Comparison of ENCODE assay signal across 22 cellular contexts in the genomic region with DNA sequence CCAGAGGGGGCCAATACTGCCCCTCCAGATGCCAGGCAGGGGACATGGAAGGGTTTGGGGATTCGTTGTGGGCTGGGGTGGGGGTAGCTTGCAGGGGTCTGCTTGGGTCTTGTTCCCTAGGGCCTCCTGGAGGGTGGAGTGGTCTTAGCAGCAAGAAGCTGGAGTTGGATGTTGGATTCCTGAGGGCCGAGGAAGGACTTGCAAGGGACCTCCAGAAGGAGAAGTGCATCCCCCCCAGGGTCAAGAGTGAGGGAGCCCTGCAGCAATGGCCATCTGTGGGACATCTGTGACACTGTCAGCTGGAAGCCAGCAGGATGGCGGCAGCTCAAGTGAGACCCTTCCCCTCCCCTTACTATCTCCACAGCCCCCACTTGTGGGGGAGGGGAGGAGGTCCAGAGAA. TPM values are rescaled to one million over a fixed set of nuclear protein-coding genes. Genes with fewer than 3 reads are reported as not detected.
DNase-seq lines count a peak whose midpoint lies in the region; ATAC-seq, FAIRE-seq and TF ChIP-seq lines count a peak whose summit lies in the region.
"Had no signal": no experiment of that assay in that cellular context is flagged by ENCODE, and none has a peak within 500 bp of the region (broad histone marks: within the 10 kb centered on the region; RNA-seq: fewer than 3 reads in every experiment).

No MANE protein-coding gene starts in this region.

- H3K4me3 ChIP-seq in Caco-2 (ENCODE audit: low read depth, low read length) (no peak overlapping the region), gastroesophageal sphincter (no peak overlapping the region), uterus (no peak overlapping the region)

- no peaks in the 10 kb centered on the region for H3K27me3 Mint-ChIP-seq in Caco-2 (ENCODE audit: insufficient read depth, unreplicated experiment)
- H3K27me3 Mint-ChIP-seq in stimulated activated memory B cell treated with anti-CD40 and anti-IgM and Interleukin-4, amounts not matched to agents 10 μg/mL and 1 μg/mL and 100 μg/mL, for 72 hours: peaks cover 43% of the 10 kb centered on the region

- no peak overlapping the region for H3K4me3 Mint-ChIP-seq in Caco-2 (ENCODE audit: unreplicated experiment)
- no peak overlapping the region for H3K4me3 Mint-ChIP-seq in stimulated activated memory B cell treated with anti-CD40 and anti-IgM and Interleukin-4, amounts not matched to agents 10 μg/mL and 1 μg/mL and 100 μg/mL, for 72 hours
- H3K4me3 Mint-ChIP-seq: CD8-positive, alpha-beta memory T cell; HFFc6 had no signal

- ATAC-seq in gastroesophageal sphincter (no peak), GM19324 (IDR thresholded peaks at IDR 0.05; ENCODE audit: low FRiP score, unreplicated experiment) (no peak)
- no peak for ATAC-seq in stimulated activated memory B cell treated with anti-CD40 and anti-IgM and Interleukin-4, amounts not matched to agents 10 μg/mL and 1 μg/mL and 100 μg/mL, for 72 hours

- H3K36me3 ChIP-seq in Caco-2 (ENCODE audit: control insufficient read depth, insufficient read depth, low read length) (no peaks in the 10 kb centered on the region), gastroesophageal sphincter (no peaks in the 10 kb centered on the region), uterus (no peaks in the 10 kb centered on the region)

- peak; percentile 51 for FAIRE-seq in HTR-8/SVneo (lab: Jason Lieb, UNC)
- FAIRE-seq: RCC 7860 had no signal

- H3K4me1 Mint-ChIP-seq in Caco-2 (ENCODE audit: low read depth, unreplicated experiment): peaks cover 37% of the 10 kb centered on the region
- H3K4me1 Mint-ChIP-seq in stimulated activated memory B cell treated with anti-CD40 and anti-IgM and Interleukin-4, amounts not matched to agents 10 μg/mL and 1 μg/mL and 100 μg/mL, for 72 hours: peaks cover 7% of the 10 kb centered on the region

- H3K9me3 Mint-ChIP-seq in Caco-2 (ENCODE audit: unreplicated experiment): peaks cover 21% of the 10 kb centered on the region
- H3K9me3 Mint-ChIP-seq in stimulated activated memory B cell treated with anti-CD40 and anti-IgM and Interleukin-4, amounts not matched to agents 10 μg/mL and 1 μg/mL and 100 μg/mL, for 72 hours: peaks cover 3% of the 10 kb centered on the region
- H3K9me3 Mint-ChIP-seq: CD8-positive, alpha-beta memory T cell had no signal

- no peaks in the 10 kb centered on the region for H3K27me3 ChIP-seq in Caco-2 (replicated peaks; ENCODE audit: control insufficient read depth, insufficient read depth, low read length)
- H3K27me3 ChIP-seq in gastroesophageal sphincter: no peaks in the 10 kb centered on the region
- no peaks in the 10 kb centered on the region for H3K27me3 ChIP-seq in uterus

- TF ChIP-seq POLR2A in gastroesophageal sphincter (IDR thresholded peaks at IDR 0.05): no peak
- no peak for TF ChIP-seq POLR2A in uterus (IDR thresholded peaks at IDR 0.05)

- peak overlapping the region; percentile 34 for H3K27ac Mint-ChIP-seq in Caco-2 (ENCODE audit: unreplicated experiment)
- H3K27ac Mint-ChIP-seq in stimulated activated memory B cell treated with anti-CD40 and anti-IgM and Interleukin-4, amounts not matched to agents 10 μg/mL and 1 μg/mL and 100 μg/mL, for 72 hours: peak overlapping the region; percentile 30
- H3K27ac Mint-ChIP-seq: HFFc6 had no signal

- DNase-seq in Caco-2 (no peak), HTR-8/SVneo (ENCODE audit: insufficient read length, low spot score) (no peak), uterus (no peak)
- no peak for DNase-seq in activated effector memory CD4-positive, alpha-beta T cell treated with Interleukin-2 at 50 U/mL for 16 hours
- DNase-seq: ACHN; C1 segment of cervical spinal cord; CD8-positive, alpha-beta memory T cell; DMS 273 treated with DMSO at 0.1 percent for 48 hours; DND-41; HFFc6; NCI-H1417; NCI-H187; NCI-H2107; NCI-H510A; NCI-H748 treated with DMSO at 0.1 percent for 48 hours; NK-92 treated with Interleukin-12 subunit alpha and Interleukin-12 subunit beta, amount 100 ng/mL, for 24 hours; SHP77 had no signal

- H3K9me3 ChIP-seq in Caco-2 (peaks cover 6% of the 10 kb centered on the region), gastroesophageal sphincter (no peaks in the 10 kb centered on the region), uterus (no peaks in the 10 kb centered on the region)

- TF ChIP-seq CTCF in Caco-2 (IDR thresholded peaks at IDR 0.05; ENCODE audit: insufficient read depth in 1 of 2, low read depth in 1 of 2, low read length in 1 of 2, severe bottlenecking in 1 of 2, unreplicated experiment in 1 of 2): no peak
- TF ChIP-seq CTCF in gastroesophageal sphincter (IDR thresholded peaks at IDR 0.05): no peak
- no peak for TF ChIP-seq CTCF in uterus (IDR thresholded peaks at IDR 0.05)

- WGBS in gastroesophageal sphincter (ENCODE audit: low coverage in 1 of 2), 2 donors: 75% methylated on average over 3 of the region's 3 CpGs; no CpG with 5 or more reads in 1 of the 2 donors

- H3K4me1 ChIP-seq in Caco-2 (peaks cover 29% of the 10 kb centered on the region), gastroesophageal sphincter (peaks cover 19 to 63% (median 38%) of the 10 kb centered on the region in 3 donors), uterus (peaks cover 0 to 8% of the 10 kb centered on the region in 2 donors)

- peaks cover 23% of the 10 kb centered on the region for H3K36me3 Mint-ChIP-seq in Caco-2 (ENCODE audit: insufficient read depth, unreplicated experiment)
- H3K36me3 Mint-ChIP-seq in stimulated activated memory B cell treated with anti-CD40 and anti-IgM and Interleukin-4, amounts not matched to agents 10 μg/mL and 1 μg/mL and 100 μg/mL, for 72 hours: no peaks in the 10 kb centered on the region
- H3K36me3 Mint-ChIP-seq: CD8-positive, alpha-beta memory T cell had no signal

- no TSS peak for BruUV-seq in Caco-2 (replicated peaks; lab: Mats Ljungman, UMichigan)

- CTCF ChIA-PET in Caco-2 (lab: Charles Lee): interaction anchor here (0.5 to 1.6 kb wide), 3 partner anchors 43 to 321 kb away, joined by 3 to 9 read pairs (median 3); no protein-coding TSS in a partner anchor

- no peak for TF ChIP-seq EP300 in gastroesophageal sphincter (IDR thresholded peaks at IDR 0.05)

- intact Hi-C loops in Caco-2 (cut with micrococcal nuclease; ENCODE audit: unreplicated experiment) (loop anchor here (5.0 kb wide), 1 partner anchor 112 kb away; no protein-coding TSS in a partner anchor), uterus (cut with DNase I; ENCODE audit: low total_unique reads) (loop anchor here (5.0 kb wide), 1 partner anchor 42 kb away; no protein-coding TSS in a partner anchor)

- H3K27ac ChIP-seq in gastroesophageal sphincter (peak overlapping the region in 3 of 4 donors; percentile 88 to 93 (median 89)), uterus (no peak overlapping the region)
- H3K27ac ChIP-seq: KMS-11 had no signal

- POLR2A ChIA-PET in Caco-2 (lab: Charles Lee): interaction anchor here (0.6 kb wide), 2 partner anchors 232 to 600 kb away, joined by 3 read pairs; no protein-coding TSS in a partner anchor

RNA-seq across cellular contexts. Expression of a gene that starts 25.4 kb away (rescaled TPM):
- not detected in 2 replicates for total RNA-seq in Caco-2 (2022)
- 100 to 1,000 TPM in 3 of 4 donors, 10 to 100 TPM in 1; 52.9 to 359 (median 146) TPM for total RNA-seq in gastroesophageal sphincter
- 10 to 100 TPM in 3 of 4 donors, not detected in 1; 19.4 to 47.9 (median 29.7) TPM for total RNA-seq in uterus
- total RNA-seq: CD8-positive, alpha-beta memory T cell had no signal

RNA-seq across cellular contexts. Expression of a gene that starts 38.3 kb away (rescaled TPM):
- 21.1 and 23.5 TPM in 2 replicates for total RNA-seq in Caco-2 (2022)
- 10 to 100 TPM in 2 of 4 donors, 1 to 10 TPM in 2; 7.6 to 14.5 (median 10.4) TPM for total RNA-seq in gastroesophageal sphincter
- total RNA-seq in uterus: 10 to 100 TPM in 1 of 4 donors, 1 to 10 TPM in 2, under 1 TPM in 1; 0.59 to 11.0 (median 4.8) TPM

RNA-seq across cellular contexts. Expression of a gene that starts 55.9 kb away (rescaled TPM):
- total RNA-seq in Caco-2 (2022) (2.9 and 3.4 TPM in 2 replicates), gastroesophageal sphincter (1 to 10 TPM; 1.3 to 4.7 (median 2.8) TPM), uterus (1 to 10 TPM in 3 of 4 donors, under 1 TPM in 1; 0.26 to 4.4 (median 2.0) TPM)

Comparison
In these comparisons a context has a peak if more than half of its experiments do, and no peak if none do; other contexts are left out.
1. H3K27ac ChIP-seq: peak in gastroesophageal sphincter (3 of 4); none in uterus (0 of 2).